1 cellular context compared by ENCODE assay signal in genomic region chr1:21342961-21343838, GRCh38.
A peak's percentile ranks its signal among the peaks of the same experiment; 100 is the strongest.
TF ChIP-seq lines count a peak whose summit lies in the region.

No MANE protein-coding gene starts in this region.

TF ChIP-seq in HepG2, 621 proteins besides CTCF, POLR2A, EP300 and RAD21:
- TF ChIP-seq, protein P1, sequence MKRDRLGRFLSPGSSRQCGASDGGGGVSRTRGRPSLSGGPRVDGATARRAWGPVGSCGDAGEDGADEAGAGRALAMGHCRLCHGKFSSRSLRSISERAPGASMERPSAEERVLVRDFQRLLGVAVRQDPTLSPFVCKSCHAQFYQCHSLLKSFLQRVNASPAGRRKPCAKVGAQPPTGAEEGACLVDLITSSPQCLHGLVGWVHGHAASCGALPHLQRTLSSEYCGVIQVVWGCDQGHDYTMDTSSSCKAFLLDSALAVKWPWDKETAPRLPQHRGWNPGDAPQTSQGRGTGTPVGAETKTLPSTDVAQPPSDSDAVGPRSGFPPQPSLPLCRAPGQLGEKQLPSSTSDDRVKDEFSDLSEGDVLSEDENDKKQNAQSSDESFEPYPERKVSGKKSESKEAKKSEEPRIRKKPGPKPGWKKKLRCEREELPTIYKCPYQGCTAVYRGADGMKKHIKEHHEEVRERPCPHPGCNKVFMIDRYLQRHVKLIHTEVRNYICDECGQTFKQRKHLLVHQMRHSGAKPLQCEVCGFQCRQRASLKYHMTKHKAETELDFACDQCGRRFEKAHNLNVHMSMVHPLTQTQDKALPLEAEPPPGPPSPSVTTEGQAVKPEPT (CRISPR knock-in tag; IDR thresholded peaks at IDR 0.05; ENCODE audit: low read depth), result no peak
- peak; percentile 77; the same call in 1 of the 2 replicates for TF ChIP-seq ZMYM3 (CRISPR knock-in tag; IDR thresholded peaks at IDR 0.05)
- no peak for TF ChIP-seq ZNF563 (CRISPR knock-in tag; IDR thresholded peaks at IDR 0.05)
- peak; percentile 58; the same call in 1 of the 2 replicates for TF ChIP-seq CREB1 (IDR thresholded peaks at IDR 0.05)
- TF ChIP-seq CREB1 (CRISPR knock-in tag; IDR thresholded peaks at IDR 0.05), result 0 out of 2 replicates have a peak, but pooled peaks have one; percentile 1
- TF ChIP-seq ZNF652 (CRISPR knock-in tag; IDR thresholded peaks at IDR 0.05; ENCODE audit: borderline replicate concordance, low read depth), result peak; percentile 58; the same call in 1 of the 2 replicates
- TF ChIP-seq ZNF614 (CRISPR knock-in tag; IDR thresholded peaks at IDR 0.05; ENCODE audit: borderline replicate concordance), result no peak
- no peak for TF ChIP-seq CREM (IDR thresholded peaks at IDR 0.05)
- TF ChIP-seq CREM (CRISPR knock-in tag; IDR thresholded peaks at IDR 0.05), result no peak
- no peak for TF ChIP-seq PHF5A (CRISPR knock-in tag; IDR thresholded peaks at IDR 0.05; ENCODE audit: low read depth, unreplicated experiment)
